ENCODE assay signal across 2 cellular contexts in genomic region chr5:56075361-56075760, GRCh38.
TF ChIP-seq lines count a peak whose summit lies in the region.

No MANE protein-coding gene starts in this region.

TF ChIP-seq in IMR-90, 13 proteins besides CTCF, POLR2A, EP300 and RAD21 (continued from another document):
- TF ChIP-seq USF2 (IDR thresholded peaks at IDR 0.05; ENCODE audit: low read depth, low read length) (no peak), MXI1 (IDR thresholded peaks at IDR 0.05; ENCODE audit: borderline replicate concordance, low read depth, low read length) (no peak), NFE2L2 (IDR thresholded peaks at IDR 0.05; ENCODE audit: low read depth, low read length) (no peak), MAZ (IDR thresholded peaks at IDR 0.05; ENCODE audit: borderline replicate concordance, low read depth, low read length) (no peak)

TF ChIP-seq in endothelial cell of umbilical vein, 7 proteins besides CTCF, POLR2A, EP300 and RAD21 (continued from another document):
- TF ChIP-seq MYC (IDR thresholded peaks at IDR 0.05; ENCODE audit: low read depth, low read length) (no peak), GATA2 (IDR thresholded peaks at IDR 0.05; ENCODE audit: insufficient read depth, insufficient read length, low read depth, low read length) (no peak), JUN (IDR thresholded peaks at IDR 0.05; ENCODE audit: borderline replicate concordance, insufficient read depth, insufficient read length, low read depth) (no peak), POLR2AphosphoS5 (IDR thresholded peaks at IDR 0.05; ENCODE audit: insufficient read depth, low read depth, low read length) (no peak), FOS (IDR thresholded peaks at IDR 0.05; ENCODE audit: borderline replicate concordance, insufficient read depth, low read length) (no peak)
TF ChIP-seq in endothelial cell of umbilical vein: peak in this region for 0.
